ENCODE assay signal across 8 cellular contexts in the genomic region with DNA sequence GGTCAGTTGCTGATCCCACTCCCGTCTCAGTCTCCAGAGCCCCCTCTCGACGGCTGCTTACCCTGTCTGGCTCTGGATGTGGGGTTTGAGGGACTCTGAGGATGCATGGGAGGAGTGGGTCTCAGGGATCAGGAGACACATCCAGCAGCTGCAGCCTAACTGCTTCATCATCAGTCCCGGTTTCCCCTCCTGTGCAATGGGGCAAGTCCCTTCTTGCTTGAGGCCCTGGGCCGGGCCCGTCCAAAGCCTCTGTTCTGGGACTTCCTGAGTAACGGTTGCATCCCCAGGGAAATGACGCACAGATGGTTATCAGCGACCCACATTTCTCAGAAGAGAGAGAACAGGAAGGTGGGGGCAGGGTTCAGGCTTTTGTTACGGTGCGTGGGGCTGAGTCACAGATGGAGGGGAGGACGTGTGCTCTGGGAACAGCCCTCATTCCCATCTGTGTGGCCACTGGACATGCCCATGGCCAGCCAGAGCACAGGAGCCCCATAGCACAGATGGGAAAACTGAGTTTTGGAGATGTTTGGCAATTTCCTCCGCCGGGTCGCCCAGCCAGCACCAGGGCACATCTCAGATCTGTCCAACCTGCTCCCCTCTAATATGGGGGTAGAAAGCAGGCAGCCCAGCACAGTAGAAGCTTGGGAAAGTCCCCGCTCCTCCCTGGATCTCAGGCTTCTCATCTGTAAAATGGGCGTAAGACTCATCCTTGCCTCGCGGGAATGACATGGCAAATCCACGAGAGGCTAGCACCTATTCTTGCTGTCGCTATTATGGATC. TPM values are rescaled to one million over a fixed set of nuclear protein-coding genes. Genes with fewer than 3 reads are reported as not detected.
DNase-seq lines count a peak whose midpoint lies in the region; ATAC-seq and TF ChIP-seq lines count a peak whose summit lies in the region.

No MANE protein-coding gene starts in this region.

- intact Hi-C loops in heart left ventricle (cut with DNase I) = loop anchor here in 1 of 10 donors (10.0 kb wide), 1 partner anchor 270 kb away; no protein-coding TSS in a partner anchor

- DNase-seq in GM04504 (ENCODE audit: low read depth) = peak; percentile 100
- peak; percentile 99 to 100 for DNase-seq in SJSA1 (ENCODE audit: low read depth in 1 of 2, low spot score in 2 of 2)
- peak; percentile 64 for DNase-seq in activated gamma-delta T cell treated with anti-CD3 and anti-CD28 coated beads, Interleukin-2, amount 50 U/mL, for 16 hours (ENCODE audit: low read depth)
- peak; percentile 86 to 93 (median 87) for DNase-seq in heart left ventricle
- DNase-seq in stimulated activated CD4-positive, alpha-beta T cell treated with anti-CD3 and anti-CD28 coated beads, Interleukin-1b, Interleukin-23, amount 100 ng/mL, for 1 hour (ENCODE audit: low read depth in 2 of 2) = peak; percentile 50 to 56
- no peak for DNase-seq in cerebellar cortex (ENCODE audit: low spot score)
- no peak for DNase-seq in NCI-H1048 (lab: John Stamatoyannopoulos, UW)

- ATAC-seq in HG02798 (IDR thresholded peaks at IDR 0.05; ENCODE audit: poor library complexity, unreplicated experiment) (peak; percentile 82), heart left ventricle (peak; percentile 91 to 96 (median 94))

- H3K27me3 ChIP-seq in SJSA1 (replicated peaks) = no peaks in the 10 kb centered on the region
- H3K27me3 ChIP-seq in heart left ventricle = peaks cover 0 to 4% (median 0%) of the 10 kb centered on the region in 9 donors

- H3K4me3 ChIP-seq in SJSA1 (peak overlapping the region; percentile 24), heart left ventricle (peak overlapping the region in 5 of 12 donors; percentile 0 to 34 (median 18))

- WGBS in heart left ventricle, 4 donors = 54 to 70% (median 60%) methylated on average over 16 to 21 of the region's 21 CpGs

- H3K4me1 ChIP-seq in SJSA1 (replicated peaks) (peaks cover 16% of the 10 kb centered on the region), heart left ventricle (peaks cover 0 to 17% (median 6%) of the 10 kb centered on the region in 12 donors)

- no peak for TF ChIP-seq CTCF in heart left ventricle (IDR thresholded peaks at IDR 0.05)

- H3K27ac ChIP-seq in SJSA1 (peak overlapping the region; percentile 94), heart left ventricle (peak overlapping the region in 11 of 12 donors; percentile 0 to 90 (median 77))

- TF ChIP-seq POLR2A in heart left ventricle (IDR thresholded peaks at IDR 0.05) = no peak

- no peaks in the 10 kb centered on the region for H3K9me3 ChIP-seq in SJSA1 (replicated peaks)
- H3K9me3 ChIP-seq in heart left ventricle = peaks cover 0 to 3% (median 0%) of the 10 kb centered on the region in 12 donors

- H3K36me3 ChIP-seq in SJSA1 (0 out of 2 replicates have a peak, but pooled peaks cover 2% of the 10 kb centered on the region), heart left ventricle (peaks cover 0 to 34% (median 0%) of the 10 kb centered on the region in 9 donors)

RNA-seq across cellular contexts. Expression of a gene that starts 19.3 kb away (rescaled TPM):
- total RNA-seq in SJSA1 (2014; rRNA removed; shearing (Covaris generic)) = 0.05 TPM in 1 of 2 replicates, not detected in the other
- 10 to 100 TPM in 1 of 9 donors, 1 to 10 TPM in 8; 1.1 to 15.2 (median 2.1) TPM for total RNA-seq in heart left ventricle
- polyA plus RNA-seq in heart left ventricle = 1 to 10 TPM in 1 of 2 donors, under 1 TPM in 1; 0.69 to 1.5 TPM

RNA-seq across cellular contexts. Expression of a gene that starts 23.4 kb away (rescaled TPM):
- total RNA-seq in SJSA1 (2014; rRNA removed; shearing (Covaris generic)) = not detected in 2 replicates
- total RNA-seq in heart left ventricle = 1 to 10 TPM in 4 of 9 donors, under 1 TPM in 5; 0.35 to 5.5 (median 0.87) TPM
- polyA plus RNA-seq in heart left ventricle = 1 to 10 TPM; 1.4 to 1.7 TPM

RNA-seq across cellular contexts. Expression of a gene that starts 30.6 kb away (rescaled TPM):
- total RNA-seq in SJSA1 (2014; rRNA removed; shearing (Covaris generic)) = 143 and 148 TPM in 2 replicates
- 10 to 100 TPM; 16.7 to 47.5 (median 26.4) TPM for total RNA-seq in heart left ventricle
- polyA plus RNA-seq in heart left ventricle = 10 to 100 TPM; 20.5 to 67.5 TPM

Comparison
In these comparisons a context has a peak if more than half of its experiments do, and no peak if none do; other contexts are left out.
1. DNase-seq: peak in GM04504 (single experiment), SJSA1 (2 of 2), activated gamma-delta T cell treated with anti-CD3 and anti-CD28 coated beads, Interleukin-2, amount 50 U/mL, for 16 hours (single experiment), heart left ventricle (5 of 5) and stimulated activated CD4-positive, alpha-beta T cell treated with anti-CD3 and anti-CD28 coated beads, Interleukin-1b, Interleukin-23, amount 100 ng/mL, for 1 hour (2 of 2); none in cerebellar cortex (single experiment) and NCI-H1048 (single experiment).